In genomic region chr1:186783193-186783592, GRCh38 we compare ENCODE assay signal across 30 cellular contexts. TPM values are rescaled to one million over a fixed set of nuclear protein-coding genes. Genes with fewer than 3 reads are reported as not detected.
"Had no signal": no experiment of that assay in that cellular context is flagged by ENCODE, and none has a peak within 500 bp of the region (broad histone marks: within the 10 kb centered on the region; RNA-seq: fewer than 3 reads in every experiment).

No MANE protein-coding gene starts in this region.

- H3K36me3 Mint-ChIP-seq: activated naive CD4-positive, alpha-beta T cell treated with anti-CD3 and anti-CD28 coated beads, Interleukin-2, amount 50 U/mL, for 24 hours; WTC11 had no signal

- H3K4me1 ChIP-seq: breast epithelium, Peyer's patch, SJCRH30 had no signal

- H3K4me3 Mint-ChIP-seq: activated CD8-positive, alpha-beta T cell treated with anti-CD3 and anti-CD28 coated beads, Interleukin-2, amount 10 ng/mL, durations not matched to agents 7 days and 5 days; activated naive CD4-positive, alpha-beta T cell treated with anti-CD3 and anti-CD28 coated beads, Interleukin-2, amount 50 U/mL, for 24 hours; T-helper 1 cell treated with Interleukin-12 subunit alpha and Interleukin-12 subunit beta and Interleukin-4 antibody, amounts not matched to agents 30 μg/mL and 1 μg/mL, for 36 hours; WTC11 had no signal

- H3K27ac Mint-ChIP-seq: activated CD8-positive, alpha-beta T cell treated with anti-CD3 and anti-CD28 coated beads, Interleukin-2, amount 10 ng/mL, durations not matched to agents 7 days and 5 days; activated naive CD4-positive, alpha-beta T cell treated with anti-CD3 and anti-CD28 coated beads, Interleukin-2, amount 50 U/mL, for 24 hours; T-helper 1 cell treated with Interleukin-12 subunit alpha and Interleukin-12 subunit beta and Interleukin-4 antibody, amounts not matched to agents 30 μg/mL and 1 μg/mL, for 36 hours; WTC11 had no signal

- H3K36me3 ChIP-seq: breast epithelium, MG63, Peyer's patch, SJCRH30 had no signal

- H3K27ac ChIP-seq: breast epithelium, Peyer's patch, RWPE1, SJCRH30 had no signal

- ATAC-seq: activated CD8-positive, alpha-beta T cell treated with anti-CD3 and anti-CD28 coated beads, Interleukin-2, amount 10 ng/mL, durations not matched to agents 7 days and 5 days; WTC11 had no signal

- DNase-seq: activated CD4-positive, alpha-beta T cell treated with anti-CD3 and anti-CD28 coated beads for 48 hours; activated CD4-positive, alpha-beta T cell treated with anti-CD3 and anti-CD28 coated beads, Interleukin-2, amount 50 U/mL, for 4 hours; activated CD4-positive, CD25-positive, alpha-beta regulatory T cell treated with anti-CD3 and anti-CD28 coated beads, Interleukin-2, amount 50 U/mL, for 72 hours; activated CD8-positive, alpha-beta memory T cell treated with anti-CD3 and anti-CD28 coated beads, Interleukin-2, amount 50 U/mL, for 48 hours; activated CD8-positive, alpha-beta T cell treated with anti-CD3 and anti-CD28 coated beads, Interleukin-2, amount 10 ng/mL, durations not matched to agents 7 days and 5 days; activated effector memory CD4-positive, alpha-beta T cell treated with Interleukin-2 at 50 U/mL for 16 hours; activated naive CD4-positive, alpha-beta T cell; activated T-cell treated with anti-CD3 and anti-CD28 coated beads, Interleukin-2, amount 50 U/mL, for 1 hour; caudate nucleus; Kasumi-1; KBM-7; MG63; MV-4-11; NCI-H1092 treated with DMSO at 0.1 percent for 48 hours; NCI-H1417 treated with DMSO at 0.1 percent for 48 hours; NCI-H1694; NCI-H2029; NCI-H2107; NCI-H2171 treated with DMSO at 0.1 percent for 48 hours; NCI-H226; NCI-H526 treated with DMSO at 0.1 percent for 48 hours; NK-92 treated with Interleukin-12 subunit alpha and Interleukin-12 subunit beta, amount 100 ng/mL, for 24 hours; Peyer's patch; Right ventricle myocardium superior; SJCRH30 had no signal

- H3K4me3 ChIP-seq: breast epithelium, MG63, Peyer's patch, SJCRH30 had no signal

- H3K4me1 Mint-ChIP-seq: activated naive CD4-positive, alpha-beta T cell treated with anti-CD3 and anti-CD28 coated beads, Interleukin-2, amount 50 U/mL, for 24 hours; WTC11 had no signal

- H3K9me3 ChIP-seq: breast epithelium, MG63, Peyer's patch, SJCRH30 had no signal

- H3K27me3 ChIP-seq: breast epithelium, MG63, Peyer's patch, SJCRH30 had no signal

- H3K27me3 Mint-ChIP-seq: activated naive CD4-positive, alpha-beta T cell treated with anti-CD3 and anti-CD28 coated beads, Interleukin-2, amount 50 U/mL, for 24 hours had no signal

- H3K9me3 Mint-ChIP-seq: activated naive CD4-positive, alpha-beta T cell treated with anti-CD3 and anti-CD28 coated beads, Interleukin-2, amount 50 U/mL, for 24 hours; T-helper 1 cell treated with Interleukin-12 subunit alpha and Interleukin-12 subunit beta and Interleukin-4 antibody, amounts not matched to agents 30 μg/mL and 1 μg/mL, for 36 hours; WTC11 had no signal

RNA-seq across cellular contexts. Expression of gene PLA2G4A, which starts 45.6 kb away (rescaled TPM):
- total RNA-seq: activated CD8-positive, alpha-beta T cell treated with anti-CD3 and anti-CD28 coated beads, Interleukin-2, amount 10 ng/mL, durations not matched to agents 7 days and 5 days; SJCRH30 had no signal
